Comparison of ENCODE assay signal across 15 cellular contexts in genomic region chr10:10794776-10795175, GRCh38.
A peak's percentile ranks its signal among the peaks of the same experiment; 100 is the strongest.
DNase-seq lines count a peak whose midpoint lies in the region; ATAC-seq and TF ChIP-seq lines count a peak whose summit lies in the region.
"Had no signal": no experiment of that assay in that cellular context is flagged by ENCODE, and none has a peak within 500 bp of the region (broad histone marks: within the 10 kb centered on the region; RNA-seq: fewer than 3 reads in every experiment).

No MANE protein-coding gene starts in this region.

- peak overlapping the region; percentile 41 for H3K4me2 ChIP-seq in fibroblast of lung (ENCODE audit: extremely low read depth, insufficient read depth, low read length)

- peak overlapping the region; percentile 25 for H3K4me3 ChIP-seq in RWPE2 (ENCODE audit: severe bottlenecking)
- no peak overlapping the region for H3K4me3 ChIP-seq in fibroblast of lung (replicated peaks in 1 of 4; ENCODE audit: control extremely low read depth in 1 of 4, insufficient read depth in 1 of 4, low read depth in 3 of 4, low read length in 4 of 4)
- H3K4me3 ChIP-seq in sigmoid colon, result no peak overlapping the region
- H3K4me3 ChIP-seq: cardiac muscle cell had no signal

- WGBS in sigmoid colon, 2 donors, result 76 to 84% methylated on average over 5 of the region's 5 CpGs

- H3K27ac Mint-ChIP-seq in osteocyte (ENCODE audit: unreplicated experiment), result peak overlapping the region; percentile 92
- H3K27ac Mint-ChIP-seq: activated CD4-positive, alpha-beta T cell treated with anti-CD3 and anti-CD28 coated beads for 36 hours; immature natural killer cell had no signal

- no peak overlapping the region for H2AFZ ChIP-seq in fibroblast of lung (ENCODE audit: low read length)

- no peaks in the 10 kb centered on the region for H3K9me3 ChIP-seq in ES-I3 (ENCODE audit: control insufficient read depth, insufficient read depth, low read length)
- no peaks in the 10 kb centered on the region for H3K9me3 ChIP-seq in RWPE2 (ENCODE audit: severe bottlenecking)
- no peaks in the 10 kb centered on the region for H3K9me3 ChIP-seq in fibroblast of lung (ENCODE audit: control insufficient read depth, insufficient read depth, low read depth, low read length)
- H3K9me3 ChIP-seq in sigmoid colon, result no peaks in the 10 kb centered on the region
- H3K9me3 ChIP-seq: neutrophil had no signal

- intact Hi-C loops in sigmoid colon (cut with DNase I), result loop anchor here (5.0 to 10.0 kb wide), 4 partner anchors 78 to 370 kb away; partner anchors contain the start of gene CELF2

- peak overlapping the region; percentile 59 for H3K4me3 Mint-ChIP-seq in osteocyte (ENCODE audit: unreplicated experiment)
- H3K4me3 Mint-ChIP-seq: activated CD4-positive, alpha-beta T cell treated with anti-CD3 and anti-CD28 coated beads for 36 hours; CD14-positive monocyte; immature natural killer cell had no signal

- no peak for TF ChIP-seq POLR2A in sigmoid colon (IDR thresholded peaks at IDR 0.05)

- H3K36me3 Mint-ChIP-seq in osteocyte (ENCODE audit: unreplicated experiment), result peaks cover 8% of the 10 kb centered on the region
- H3K36me3 Mint-ChIP-seq: CD14-positive monocyte, immature natural killer cell had no signal

- H3K9me3 Mint-ChIP-seq in osteocyte (ENCODE audit: unreplicated experiment), result peaks cover 4% of the 10 kb centered on the region

- peaks cover 44% of the 10 kb centered on the region for H3K4me1 ChIP-seq in ES-I3 (ENCODE audit: insufficient read depth, low read length)
- peaks cover 69% of the 10 kb centered on the region for H3K4me1 ChIP-seq in RWPE2 (ENCODE audit: insufficient read depth, poor library complexity, severe bottlenecking)
- peaks cover 21% of the 10 kb centered on the region for H3K4me1 ChIP-seq in fibroblast of lung (ENCODE audit: control insufficient read depth, extremely low read depth, insufficient read depth, low read length)
- peaks cover 0 to 54% (median 42%) of the 10 kb centered on the region in 4 donors for H3K4me1 ChIP-seq in sigmoid colon

- TF ChIP-seq CTCF in RWPE2 (IDR thresholded peaks at IDR 0.05; ENCODE audit: poor library complexity, severe bottlenecking), result no peak
- no peak for TF ChIP-seq CTCF in fibroblast of lung (conservative IDR thresholded peaks at IDR 0.05 in 1 of 2, IDR thresholded peaks at IDR 0.05 in 1 of 2; ENCODE audit: low read depth in 1 of 2, low read length in 2 of 2)
- TF ChIP-seq CTCF in osteocyte (IDR thresholded peaks at IDR 0.05), result no peak
- TF ChIP-seq CTCF in sigmoid colon (IDR thresholded peaks at IDR 0.05), result no peak

- ATAC-seq in RWPE2 (ENCODE audit: low read depth) (peak; percentile 56), HG03460 (IDR thresholded peaks at IDR 0.05; ENCODE audit: unreplicated experiment) (no peak), GM21381 (IDR thresholded peaks at IDR 0.05; ENCODE audit: unreplicated experiment) (no peak)
- ATAC-seq: activated CD4-positive, alpha-beta T cell treated with anti-CD3 and anti-CD28 coated beads for 36 hours had no signal

- H3K27me3 ChIP-seq in RWPE2 (ENCODE audit: insufficient read depth, poor library complexity, severe bottlenecking) (no peaks in the 10 kb centered on the region), fibroblast of lung (ENCODE audit: control insufficient read depth, insufficient read depth, low read length) (no peaks in the 10 kb centered on the region), sigmoid colon (no peaks in the 10 kb centered on the region)
- H3K27me3 ChIP-seq: cardiac muscle cell had no signal

- H3K79me2 ChIP-seq in fibroblast of lung (ENCODE audit: control insufficient read depth, insufficient read depth, low read length), result no peaks in the 10 kb centered on the region

- H3K9ac ChIP-seq in ES-I3 (ENCODE audit: low read depth, low read length) (peak overlapping the region; percentile 39; the same call in 1 of the 2 replicates), fibroblast of lung (ENCODE audit: insufficient read depth, low read length) (no peak overlapping the region)

- H3K27me3 Mint-ChIP-seq in osteocyte (ENCODE audit: unreplicated experiment), result no peaks in the 10 kb centered on the region

- peak; percentile 64 for DNase-seq in RWPE2 (ENCODE audit: low spot score)
- peak; percentile 89 to 98 for DNase-seq in fibroblast of lung (ENCODE audit: low read depth in 2 of 2)
- no peak for DNase-seq in osteocyte (ENCODE audit: extremely low spot score, unreplicated experiment)
- DNase-seq in epidermal melanocyte (ENCODE audit: insufficient read length, low spot score), result no peak
- no peak for DNase-seq in sigmoid colon
- DNase-seq: activated CD4-positive, alpha-beta T cell treated with anti-CD3 and anti-CD28 coated beads for 36 hours; erythroblast; immature natural killer cell; NCI-H526 had no signal

- no peaks in the 10 kb centered on the region for H4K20me1 ChIP-seq in fibroblast of lung (ENCODE audit: control insufficient read depth, extremely low read depth, insufficient read depth, low read length)

- TF ChIP-seq EP300 in sigmoid colon (IDR thresholded peaks at IDR 0.05), result no peak

- H3K4me1 Mint-ChIP-seq in osteocyte (ENCODE audit: unreplicated experiment), result peaks cover 76% of the 10 kb centered on the region
- H3K4me1 Mint-ChIP-seq: activated CD4-positive, alpha-beta T cell treated with anti-CD3 and anti-CD28 coated beads for 36 hours; immature natural killer cell had no signal

- no peaks in the 10 kb centered on the region for H3K36me3 ChIP-seq in ES-I3 (ENCODE audit: insufficient read depth, low read length)
- H3K36me3 ChIP-seq in RWPE2 (ENCODE audit: low read depth), result peaks cover 17% of the 10 kb centered on the region
- H3K36me3 ChIP-seq in fibroblast of lung (ENCODE audit: control insufficient read depth, insufficient read depth, low read length), result no peaks in the 10 kb centered on the region
- no peaks in the 10 kb centered on the region for H3K36me3 ChIP-seq in sigmoid colon
- H3K36me3 ChIP-seq: cardiac muscle cell, neutrophil had no signal

- H3K27ac ChIP-seq in RWPE2 (ENCODE audit: poor library complexity, severe bottlenecking), result peak overlapping the region; percentile 95
- H3K27ac ChIP-seq in fibroblast of lung (ENCODE audit: insufficient read depth, low read length), result peak overlapping the region; percentile 44
- no peak overlapping the region for H3K27ac ChIP-seq in sigmoid colon
- H3K27ac ChIP-seq: cardiac muscle cell, neutrophil had no signal

Comparison
In these comparisons a context has a peak if more than half of its experiments do, and no peak if none do; other contexts are left out.
1. DNase-seq: peak in RWPE2 (single experiment) and fibroblast of lung (2 of 2); none in osteocyte (single experiment), epidermal melanocyte (single experiment) and sigmoid colon (single experiment).
2. H3K27ac ChIP-seq: peak in RWPE2 (single experiment) and fibroblast of lung (single experiment); none in sigmoid colon (0 of 4).